In the genomic region with DNA sequence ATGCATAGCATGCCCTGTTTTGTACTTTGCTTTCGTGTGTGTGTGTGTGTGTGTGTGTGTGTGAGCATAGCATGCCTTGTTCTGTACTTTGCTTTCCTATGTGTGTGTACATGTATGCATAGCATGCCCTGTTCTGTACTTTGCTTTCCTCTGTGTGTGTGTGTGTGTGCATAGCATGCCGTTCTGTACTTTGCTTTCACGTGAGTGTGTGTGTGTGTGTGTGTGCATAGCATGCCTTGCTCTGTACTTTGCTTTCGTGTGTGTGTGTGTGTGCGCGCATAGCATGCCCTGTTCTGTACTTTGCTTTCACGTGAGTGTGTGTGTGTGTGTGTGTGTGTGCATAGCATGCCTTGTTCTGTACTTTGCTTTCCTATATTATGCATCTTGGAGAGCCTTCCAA, we compare ENCODE assay signal across 24 cellular contexts. TPM values are rescaled to one million over a fixed set of nuclear protein-coding genes. Genes with fewer than 3 reads are reported as not detected.
"Had no signal": no experiment of that assay in that cellular context is flagged by ENCODE, and none has a peak within 500 bp of the region (broad histone marks: within the 10 kb centered on the region; RNA-seq: fewer than 3 reads in every experiment).

No MANE protein-coding gene starts in this region.

- H3K27me3 ChIP-seq: right atrium auricular region, sigmoid colon, spleen, testis, tibial artery, upper lobe of left lung, uterus had no signal

- H3K27ac ChIP-seq: parathyroid adenoma, right atrium auricular region, sigmoid colon, spleen, testis, tibial artery, upper lobe of left lung, uterus had no signal

- H3K4me3 ChIP-seq: lung, right atrium auricular region, sigmoid colon, spleen, testis, tibial artery, upper lobe of left lung, uterus had no signal

- H3K36me3 ChIP-seq: right atrium auricular region, sigmoid colon, uterus had no signal

- ATAC-seq: effector memory CD8-positive, alpha-beta T cell; natural killer cell treated with Interleukin-12 subunit alpha and Interleukin-12 subunit beta and Interleukin-15 and Interleukin-18, amount 100 ng/mL, for 72 hours; stimulated activated memory B cell treated with anti-CD40 and anti-IgM and Interleukin-4, amounts not matched to agents 10 μg/mL and 1 μg/mL and 100 μg/mL, for 72 hours; stimulated activated naive CD8-positive, alpha-beta T cell treated with anti-CD3 and anti-CD28 coated beads, Interleukin-15, Interleukin-2, amounts not matched to agents 100 U/mL and 50 U/mL, for 24 hours had no signal

- H3K9ac ChIP-seq: parathyroid adenoma had no signal

- H3K9me3 ChIP-seq: right atrium auricular region, sigmoid colon, spleen, testis, tibial artery, upper lobe of left lung, uterus had no signal

- DNase-seq: cortex of kidney; effector memory CD8-positive, alpha-beta T cell; hypothalamus; immature natural killer cell; islet precursor cell; kidney glomerular epithelial cell; naive B cell; sigmoid colon; spleen; stimulated activated CD4-positive, alpha-beta T cell treated with anti-CD3 and anti-CD28 coated beads, Interleukin-4, amount 100 ng/mL, for 4 hours; stimulated activated naive CD8-positive, alpha-beta T cell treated with anti-CD3 and anti-CD28 coated beads, Interleukin-15, Interleukin-2, amounts not matched to agents 100 U/mL and 50 U/mL, for 24 hours; substantia nigra; testis; tibial artery; upper lobe of left lung; uterus had no signal

- H3K4me1 ChIP-seq: parathyroid adenoma, right atrium auricular region, sigmoid colon, spleen, testis, tibial artery, upper lobe of left lung, uterus had no signal

- FAIRE-seq: endometrium, frontal cortex had no signal

RNA-seq across cellular contexts. Expression of gene DRC3, which starts 27.4 kb away (rescaled TPM):
- total RNA-seq: mononuclear cell had no signal
